ENCODE assay signal across 1 cellular context in the genomic region with DNA sequence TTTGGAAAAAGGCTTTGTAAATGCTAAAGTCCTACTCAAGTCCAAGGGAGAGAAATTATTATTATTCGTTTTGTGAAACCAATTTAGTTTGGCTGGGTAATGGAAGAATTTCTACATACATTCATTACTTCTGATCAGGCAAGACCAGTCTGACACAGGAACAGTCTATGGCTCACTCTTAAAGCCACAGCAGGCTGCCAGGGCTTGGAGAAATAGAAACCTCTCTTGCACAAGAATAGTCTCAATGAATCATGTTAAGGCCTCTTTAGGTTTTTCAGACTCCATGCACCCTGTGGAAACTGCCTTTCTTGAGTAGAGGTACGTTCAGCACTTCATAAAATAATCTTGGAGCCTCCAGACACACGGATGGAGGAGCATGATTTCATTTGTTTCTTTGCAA.
TF ChIP-seq lines count a peak whose summit lies in the region.

No MANE protein-coding gene starts in this region.

TF ChIP-seq in WTC11, 78 proteins besides CTCF, POLR2A, EP300 and RAD21 (continued from another document):
- TF ChIP-seq ZSCAN18 (CRISPR knock-in tag; IDR thresholded peaks at IDR 0.05): no peak
- TF ChIP-seq, protein P1, sequence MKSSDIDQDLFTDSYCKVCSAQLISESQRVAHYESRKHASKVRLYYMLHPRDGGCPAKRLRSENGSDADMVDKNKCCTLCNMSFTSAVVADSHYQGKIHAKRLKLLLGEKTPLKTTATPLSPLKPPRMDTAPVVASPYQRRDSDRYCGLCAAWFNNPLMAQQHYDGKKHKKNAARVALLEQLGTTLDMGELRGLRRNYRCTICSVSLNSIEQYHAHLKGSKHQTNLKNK (CRISPR knock-in tag; IDR thresholded peaks at IDR 0.05): no peak
- TF ChIP-seq, protein P2, sequence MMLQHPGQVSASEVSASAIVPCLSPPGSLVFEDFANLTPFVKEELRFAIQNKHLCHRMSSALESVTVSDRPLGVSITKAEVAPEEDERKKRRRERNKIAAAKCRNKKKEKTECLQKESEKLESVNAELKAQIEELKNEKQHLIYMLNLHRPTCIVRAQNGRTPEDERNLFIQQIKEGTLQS (CRISPR knock-in tag; conservative IDR thresholded peaks at IDR 0.05): no peak
- no peak for TF ChIP-seq NR1H2 (CRISPR knock-in tag; IDR thresholded peaks at IDR 0.05)
- no peak for TF ChIP-seq USF1 (CRISPR knock-in tag; IDR thresholded peaks at IDR 0.05)
- no peak for TF ChIP-seq CBFB (CRISPR knock-in tag; IDR thresholded peaks at IDR 0.05; ENCODE audit: low read depth)
- no peak for TF ChIP-seq MYBL2 (CRISPR knock-in tag; IDR thresholded peaks at IDR 0.05)
- TF ChIP-seq CREM (CRISPR knock-in tag; IDR thresholded peaks at IDR 0.05): no peak
- no peak for TF ChIP-seq ZNF671 (CRISPR knock-in tag; IDR thresholded peaks at IDR 0.05)
- no peak for TF ChIP-seq STAT6 (CRISPR knock-in tag; conservative IDR thresholded peaks at IDR 0.05; ENCODE audit: low read depth)
